27 cellular contexts compared by ENCODE assay signal in the genomic region with DNA sequence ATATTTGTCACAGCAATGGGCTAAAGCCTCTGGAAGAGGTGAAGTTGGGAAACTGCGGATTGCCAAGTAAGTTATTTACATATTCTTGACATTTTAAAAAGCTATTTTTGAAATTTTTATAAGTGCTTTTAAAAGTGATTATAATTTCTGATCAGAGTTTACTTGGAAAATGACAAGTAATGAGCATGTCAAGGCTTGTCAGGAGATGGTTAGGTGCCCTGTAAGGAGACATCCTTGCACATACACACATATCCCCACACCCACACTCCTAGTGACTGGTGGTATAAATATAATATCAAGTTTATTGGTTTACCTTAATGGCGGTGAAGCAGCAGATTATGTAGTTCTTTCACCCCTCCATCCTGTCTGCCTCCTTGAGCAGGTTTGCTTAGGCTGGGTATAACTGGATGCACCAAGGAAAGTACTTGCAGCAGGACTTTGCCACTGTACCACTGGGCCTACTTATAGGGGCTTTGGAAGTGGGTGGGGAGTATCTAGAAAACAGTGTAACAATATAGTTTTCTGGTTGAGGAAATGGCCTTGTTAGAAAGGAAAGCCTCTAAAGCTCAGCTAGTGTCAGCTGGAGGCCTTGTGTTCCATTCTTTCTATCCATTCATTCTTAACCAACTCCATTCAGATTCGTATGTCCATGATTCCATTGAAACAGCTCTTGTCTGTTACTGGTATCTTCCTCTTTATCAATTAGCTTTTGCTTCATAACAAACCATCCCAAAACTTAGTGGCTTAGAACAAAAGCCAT.
"Had no signal": no experiment of that assay in that cellular context is flagged by ENCODE, and none has a peak within 500 bp of the region (broad histone marks: within the 10 kb centered on the region; RNA-seq: fewer than 3 reads in every experiment).

No MANE protein-coding gene starts in this region.

- H3K27ac ChIP-seq: body of pancreas, esophagus muscularis mucosa, gastroesophageal sphincter, right lobe of liver, skin epidermis, tibial artery had no signal

- H3K27ac Mint-ChIP-seq: activated CD4-positive, alpha-beta memory T cell treated with anti-CD3 and anti-CD28 coated beads for 36 hours; activated naive CD4-positive, alpha-beta T cell treated with anti-CD3 and anti-CD28 coated beads, Interleukin-2, amount 50 U/mL, for 24 hours; dendritic cell treated with granulocyte-macrophage colony-stimulating factor and Interleukin-4, amounts not matched to agents 40 ng/mL and 50 ng/mL, for 4 days; nephron progenitor cell; stimulated activated effector memory CD8-positive, alpha-beta T cell treated with anti-CD3 and anti-CD28 coated beads, Interleukin-12 subunit alpha, Interleukin-12 subunit beta, amount 100 ng/mL, for 72 hours; T-helper 1 cell treated with Interleukin-12 subunit alpha and Interleukin-12 subunit beta and Interleukin-4 antibody, amounts not matched to agents 30 μg/mL and 1 μg/mL, for 36 hours had no signal

- H3K27me3 ChIP-seq: body of pancreas, esophagus muscularis mucosa, gastroesophageal sphincter, right lobe of liver, tibial artery had no signal

- H3K9me3 ChIP-seq: body of pancreas, gastroesophageal sphincter, right lobe of liver, tibial artery had no signal

- DNase-seq: activated CD4-positive, alpha-beta memory T cell treated with anti-CD3 and anti-CD28 coated beads for 36 hours; activated CD4-positive, alpha-beta T cell treated with anti-CD3 and anti-CD28 coated beads for 4 hours; activated CD4-positive, CD25-positive, alpha-beta regulatory T cell; activated effector memory CD4-positive, alpha-beta T cell treated with anti-CD3 and anti-CD28 coated beads, Interleukin-2, amount 50 U/mL, for 16 hours; anterior cingulate cortex; body of pancreas; caudate nucleus; effector CD4-positive, alpha-beta T cell; head of caudate nucleus; hypothalamus; islet precursor cell; left colon; mesenchymal stem cell; mucosa of descending colon; nephron progenitor cell; occipital lobe; right lobe of liver; stimulated activated CD4-positive, alpha-beta T cell treated with anti-CD3 and anti-CD28 coated beads, Interleukin-1b, Interleukin-23, amount 100 ng/mL, for 48 hours; stimulated activated naive CD8-positive, alpha-beta T cell treated with anti-CD3 and anti-CD28 coated beads, Interleukin-15, amount 100 ng/mL, for 72 hours; tibial artery had no signal

- H3K36me3 ChIP-seq: right lobe of liver had no signal

- H3K27me3 Mint-ChIP-seq: activated CD4-positive, alpha-beta memory T cell treated with anti-CD3 and anti-CD28 coated beads for 36 hours; activated naive CD4-positive, alpha-beta T cell treated with anti-CD3 and anti-CD28 coated beads, Interleukin-2, amount 50 U/mL, for 24 hours; dendritic cell treated with granulocyte-macrophage colony-stimulating factor and Interleukin-4, amounts not matched to agents 40 ng/mL and 50 ng/mL, for 4 days; stimulated activated naive CD8-positive, alpha-beta T cell treated with anti-CD3 and anti-CD28 coated beads, Interleukin-15, amount 100 ng/mL, for 72 hours had no signal

- H3K4me1 ChIP-seq: body of pancreas, right lobe of liver, tibial artery had no signal

- H3K4me3 Mint-ChIP-seq: activated CD4-positive, alpha-beta memory T cell treated with anti-CD3 and anti-CD28 coated beads for 36 hours; activated naive CD4-positive, alpha-beta T cell treated with anti-CD3 and anti-CD28 coated beads, Interleukin-2, amount 50 U/mL, for 24 hours; dendritic cell treated with granulocyte-macrophage colony-stimulating factor and Interleukin-4, amounts not matched to agents 40 ng/mL and 50 ng/mL, for 4 days; nephron progenitor cell; stimulated activated effector memory CD8-positive, alpha-beta T cell treated with anti-CD3 and anti-CD28 coated beads, Interleukin-12 subunit alpha, Interleukin-12 subunit beta, amount 100 ng/mL, for 72 hours; stimulated activated naive CD8-positive, alpha-beta T cell treated with anti-CD3 and anti-CD28 coated beads, Interleukin-15, amount 100 ng/mL, for 72 hours; T-helper 1 cell treated with Interleukin-12 subunit alpha and Interleukin-12 subunit beta and Interleukin-4 antibody, amounts not matched to agents 30 μg/mL and 1 μg/mL, for 36 hours had no signal

- H3K4me3 ChIP-seq: body of pancreas, esophagus muscularis mucosa, gastroesophageal sphincter, mucosa of descending colon, right lobe of liver, skin epidermis, tibial artery had no signal
